8 cellular contexts compared by ENCODE assay signal in the genomic region with DNA sequence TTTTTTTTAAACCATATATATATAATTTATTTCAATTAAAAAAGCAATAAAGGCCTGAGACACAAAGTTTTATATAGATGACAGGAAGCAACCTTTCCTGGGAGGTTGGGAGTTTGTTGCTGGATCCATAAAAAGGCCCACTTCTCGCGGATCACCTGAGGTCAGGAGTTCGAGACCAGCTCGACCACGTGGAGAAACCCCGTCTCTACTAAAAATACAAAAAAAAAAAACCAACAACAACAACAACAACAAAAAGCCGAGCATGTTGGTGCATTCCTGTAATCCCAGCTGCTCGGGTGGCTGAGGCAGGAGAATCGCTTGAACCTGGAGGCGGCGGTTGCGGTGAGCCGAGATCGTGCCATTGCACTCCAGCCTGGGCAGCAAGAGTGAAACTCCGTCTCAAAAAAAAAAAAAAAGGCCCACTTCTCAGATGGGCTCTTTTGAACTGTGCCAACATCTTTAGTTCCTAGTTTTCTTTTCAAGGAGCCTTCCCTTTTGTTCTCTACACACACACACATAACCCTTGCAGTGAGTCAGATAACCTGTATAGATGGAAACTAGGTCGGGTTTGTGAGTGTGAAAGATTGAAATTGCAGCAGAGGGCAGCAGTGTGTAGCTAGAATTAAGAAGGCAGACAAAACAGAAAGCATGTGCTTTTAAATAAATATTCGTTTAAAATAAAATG. TPM values are rescaled to one million over a fixed set of nuclear protein-coding genes. Genes with fewer than 3 reads are reported as not detected.
A peak's percentile ranks its signal among the peaks of the same experiment; 100 is the strongest.
DNase-seq lines count a peak whose midpoint lies in the region; ATAC-seq and TF ChIP-seq lines count a peak whose summit lies in the region.

No MANE protein-coding gene starts in this region.

- H3K27ac ChIP-seq in OCI-LY7 (ENCODE audit: low read depth, low read length, poor library complexity, severe bottlenecking) (peak overlapping the region; percentile 69), gastroesophageal sphincter (peak overlapping the region; percentile 81 to 99 (median 93))

- H3K4me3 Mint-ChIP-seq in IgD-negative memory B cell (peak overlapping the region; percentile 64 to 100 (median 97)), osteocyte (ENCODE audit: unreplicated experiment) (peak overlapping the region; percentile 93)

- H3K27me3 ChIP-seq in gastroesophageal sphincter, result no peaks in the 10 kb centered on the region

- H3K36me3 ChIP-seq in OCI-LY7 (ENCODE audit: insufficient read depth, low read length), result peaks cover 30% of the 10 kb centered on the region
- peaks cover 6 to 25% of the 10 kb centered on the region in 2 donors for H3K36me3 ChIP-seq in gastroesophageal sphincter

- H3K27ac Mint-ChIP-seq in IgD-negative memory B cell, result peak overlapping the region; percentile 64 to 100 (median 95)
- peak overlapping the region; percentile 97 for H3K27ac Mint-ChIP-seq in osteocyte (ENCODE audit: unreplicated experiment)

- H3K4me2 ChIP-seq in OCI-LY7 (ENCODE audit: low read length), result peak overlapping the region; percentile 78

- peak overlapping the region; percentile 37 for H3K4me3 ChIP-seq in OCI-LY7 (ENCODE audit: low read depth, low read length, poor library complexity, severe bottlenecking)
- H3K4me3 ChIP-seq in gastroesophageal sphincter, result peak overlapping the region in 1 of 2 donors; percentile 7

- CTCF ChIA-PET in OCI-LY7 (lab: Charles Lee; ENCODE audit: unreplicated experiment), result interaction anchor here (1.1 kb wide), 1 partner anchor 241 kb away, joined by 6 read pairs; no protein-coding TSS in a partner anchor

- peak overlapping the region; percentile 87 for H2AFZ ChIP-seq in OCI-LY7 (ENCODE audit: low read length)

- H4K20me1 ChIP-seq in OCI-LY7 (ENCODE audit: insufficient read depth, low read length), result peaks cover 31% of the 10 kb centered on the region

- WGBS in gastroesophageal sphincter (ENCODE audit: low coverage in 1 of 2), 2 donors, result 42 to 64% methylated on average over 6 to 17 of the region's 17 CpGs

- no peaks in the 10 kb centered on the region for H3K36me3 Mint-ChIP-seq in IgD-negative memory B cell
- peaks cover 18% of the 10 kb centered on the region for H3K36me3 Mint-ChIP-seq in osteocyte (ENCODE audit: unreplicated experiment)

- peak; percentile 90 for DNase-seq in DMS114 treated with DMSO at 0.1 percent for 48 hours (lab: John Stamatoyannopoulos, UW; ENCODE audit: unreplicated experiment)
- peak; percentile 86 for DNase-seq in OCI-LY7 (ENCODE audit: low spot score)
- peak; percentile 22 for DNase-seq in activated T-helper 9 cell treated with anti-CD3 and anti-CD28 coated beads, Interleukin-2, amount 50 U/mL, for 16 hours (ENCODE audit: low read depth)
- no peak for DNase-seq in osteocyte (ENCODE audit: extremely low spot score, unreplicated experiment)

- H3K9me3 ChIP-seq in OCI-LY7 (ENCODE audit: low read length) (no peaks in the 10 kb centered on the region), gastroesophageal sphincter (no peaks in the 10 kb centered on the region)

- peaks cover 20 to 34% (median 29%) of the 10 kb centered on the region in 3 donors for H3K4me1 Mint-ChIP-seq in IgD-negative memory B cell
- H3K4me1 Mint-ChIP-seq in osteocyte (ENCODE audit: unreplicated experiment), result peaks cover 37% of the 10 kb centered on the region

- peaks cover 38% of the 10 kb centered on the region for H3K79me2 ChIP-seq in OCI-LY7 (ENCODE audit: insufficient read depth, low read depth, low read length)

- peak; percentile 95 for TF ChIP-seq CTCF in OCI-LY7 (conservative IDR thresholded peaks at IDR 0.05; ENCODE audit: low read length)
- TF ChIP-seq CTCF in gastroesophageal sphincter (IDR thresholded peaks at IDR 0.05), result peak; percentile 26 to 82 (median 73)
- TF ChIP-seq CTCF in osteocyte (IDR thresholded peaks at IDR 0.05), result peak; percentile 78

- peak; percentile 50 for ATAC-seq in GM21447 (IDR thresholded peaks at IDR 0.05; ENCODE audit: unreplicated experiment)
- peak; percentile 40 for ATAC-seq in gastroesophageal sphincter
- no peak for ATAC-seq in HG03097 (IDR thresholded peaks at IDR 0.05; ENCODE audit: low FRiP score, unreplicated experiment)

- no TSS peak for BruUV-seq in OCI-LY7 (replicated peaks; lab: Mats Ljungman, UMichigan)

- H3K27me3 Mint-ChIP-seq in IgD-negative memory B cell (no peaks in the 10 kb centered on the region), osteocyte (ENCODE audit: unreplicated experiment) (no peaks in the 10 kb centered on the region)

- intact Hi-C loops in OCI-LY7 (cut with micrococcal nuclease; ENCODE audit: unreplicated experiment), result loop anchor here (1.0 to 10.0 kb wide), 6 partner anchors 99 to 609 kb away; partner anchors contain the start of genes BBIP1, MXI1 and SHOC2

- H3K4me1 ChIP-seq in OCI-LY7 (ENCODE audit: insufficient read depth, low read length, poor library complexity, severe bottlenecking), result peaks cover 53% of the 10 kb centered on the region
- H3K4me1 ChIP-seq in gastroesophageal sphincter, result peaks cover 7 to 46% (median 16%) of the 10 kb centered on the region in 3 donors

- no peaks in the 10 kb centered on the region for H3K9me2 ChIP-seq in OCI-LY7 (ENCODE audit: insufficient read depth, low read length)

- H3K9me3 Mint-ChIP-seq in IgD-negative memory B cell, result peaks cover 0 to 3% (median 1%) of the 10 kb centered on the region in 3 donors
- H3K9me3 Mint-ChIP-seq in osteocyte (ENCODE audit: unreplicated experiment), result no peaks in the 10 kb centered on the region

- POLR2A ChIA-PET in OCI-LY7 (lab: Charles Lee), result interaction anchor here (0.7 to 1.7 kb wide), 21 partner anchors 9 to 352 kb away, joined by 3 to 18 read pairs (median 4); partner anchors contain the start of gene SMC3

- TF ChIP-seq POLR2A in gastroesophageal sphincter (IDR thresholded peaks at IDR 0.05), result no peak

- TF ChIP-seq EP300 in gastroesophageal sphincter (IDR thresholded peaks at IDR 0.05), result no peak

RNA-seq across cellular contexts. Expression of gene SMNDC1, which starts 1.2 kb away (rescaled TPM):
- polyA plus RNA-seq in IgD-negative memory B cell, result 20.4 TPM
- 8.1 and 10.0 TPM in 2 replicates for total RNA-seq in OCI-LY7 (2014; rRNA removed; shearing (Covaris generic))
- 51.7 and 52.4 TPM in 2 replicates for total RNA-seq in OCI-LY7 (2022)
- total RNA-seq in gastroesophageal sphincter, result 10 to 100 TPM; 12.0 to 20.4 (median 17.4) TPM
- 28.9 and 31.7 TPM in 2 replicates for total RNA-seq in osteocyte
